9 cellular contexts compared by ENCODE assay signal in the genomic region with DNA sequence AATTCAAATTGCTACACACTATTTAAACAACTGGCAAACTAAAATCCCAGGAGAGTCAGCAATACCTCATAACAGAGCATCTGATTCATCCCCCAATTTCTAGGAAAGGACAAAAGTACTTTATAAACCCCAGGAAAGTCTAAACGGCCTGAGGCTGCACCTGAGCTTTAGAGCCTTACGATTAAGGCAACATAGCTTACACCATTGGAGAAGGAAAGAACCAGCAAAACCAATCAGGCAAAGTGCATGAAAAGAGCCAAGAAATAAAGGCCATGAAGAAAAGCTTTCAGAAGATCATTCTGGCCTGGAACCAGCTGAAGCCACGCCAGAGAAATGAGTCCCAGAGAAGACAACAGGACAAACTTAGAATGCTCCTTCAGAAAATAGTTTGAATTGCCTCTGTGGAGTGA. TPM values are rescaled to one million over a fixed set of nuclear protein-coding genes. Genes with fewer than 3 reads are reported as not detected.
A peak's percentile ranks its signal among the peaks of the same experiment; 100 is the strongest.
DNase-seq lines count a peak whose midpoint lies in the region; ATAC-seq and TF ChIP-seq lines count a peak whose summit lies in the region.
"Had no signal": no experiment of that assay in that cellular context is flagged by ENCODE, and none has a peak within 500 bp of the region (broad histone marks: within the 10 kb centered on the region; RNA-seq: fewer than 3 reads in every experiment).

No MANE protein-coding gene starts in this region.

- no peaks in the 10 kb centered on the region for H3K27me3 ChIP-seq in CD4-positive, CD25-positive, alpha-beta regulatory T cell (ENCODE audit: control insufficient read depth, insufficient read depth, low read length)
- no peaks in the 10 kb centered on the region for H3K27me3 ChIP-seq in CD4-positive, alpha-beta T cell (ENCODE audit: control insufficient read depth, insufficient read depth, low read length)

- intact Hi-C loops in CD4-positive, alpha-beta T cell (cut with DNase I, micrococcal nuclease), result no loop called here

- CTCF ChIA-PET in CD4-positive, alpha-beta T cell (lab: Charles Lee), result interaction anchor here (1.5 kb wide), 1 partner anchor 59 kb away, joined by 3 read pairs; no protein-coding TSS in a partner anchor

- no peaks in the 10 kb centered on the region for H3K9me3 Mint-ChIP-seq in CD4-positive, CD25-positive, alpha-beta regulatory T cell
- no peaks in the 10 kb centered on the region for H3K9me3 Mint-ChIP-seq in T-helper 2 cell treated with Interferon-gamma antibody and Interleukin-4, amounts not matched to agents 5 μg/mL and 100 μg/mL, for 36 hours
- no peaks in the 10 kb centered on the region for H3K9me3 Mint-ChIP-seq in CD4-positive, alpha-beta T cell

- no peak for ATAC-seq in CD4-positive, CD25-positive, alpha-beta regulatory T cell (ENCODE audit: low read depth in 2 of 2)
- ATAC-seq in CD4-positive, alpha-beta T cell (ENCODE audit: poor library complexity), result no peak

- no peaks in the 10 kb centered on the region for H3K4me1 ChIP-seq in CD4-positive, CD25-positive, alpha-beta regulatory T cell (ENCODE audit: control insufficient read depth, insufficient read depth, low read length, poor library complexity, severe bottlenecking)

- H3K36me3 Mint-ChIP-seq in CD4-positive, CD25-positive, alpha-beta regulatory T cell, result peaks cover 22% of the 10 kb centered on the region
- peaks cover 12% of the 10 kb centered on the region for H3K36me3 Mint-ChIP-seq in T-helper 2 cell treated with Interferon-gamma antibody and Interleukin-4, amounts not matched to agents 5 μg/mL and 100 μg/mL, for 36 hours (ENCODE audit: low read depth)
- H3K36me3 Mint-ChIP-seq in CD4-positive, alpha-beta T cell (ENCODE audit: low read depth), result peaks cover 17% of the 10 kb centered on the region

- no peak for TF ChIP-seq CTCF in CD4-positive, alpha-beta T cell (IDR thresholded peaks at IDR 0.05)

- H3K9me3 ChIP-seq in CD4-positive, CD25-positive, alpha-beta regulatory T cell (ENCODE audit: control insufficient read depth in 2 of 2, low read length in 2 of 2), result no peaks in the 10 kb centered on the region
- no peaks in the 10 kb centered on the region for H3K9me3 ChIP-seq in CD4-positive, alpha-beta T cell (ENCODE audit: control insufficient read depth, low read length)

- no peaks in the 10 kb centered on the region for H3K27me3 Mint-ChIP-seq in CD4-positive, CD25-positive, alpha-beta regulatory T cell
- H3K27me3 Mint-ChIP-seq in T-helper 2 cell treated with Interferon-gamma antibody and Interleukin-4, amounts not matched to agents 5 μg/mL and 100 μg/mL, for 36 hours (ENCODE audit: low read depth), result no peaks in the 10 kb centered on the region
- H3K27me3 Mint-ChIP-seq in CD4-positive, alpha-beta T cell, result no peaks in the 10 kb centered on the region

- POLR2A ChIA-PET in CD4-positive, alpha-beta T cell (lab: Charles Lee), result no interaction called here

- peak overlapping the region; percentile 5 for H3K27ac ChIP-seq in CD4-positive, CD25-positive, alpha-beta regulatory T cell (ENCODE audit: insufficient read depth, low read length, poor library complexity, severe bottlenecking)
- H3K27ac ChIP-seq in CD4-positive, alpha-beta T cell (ENCODE audit: low read depth, low read length), result no peak overlapping the region

- H3K36me3 ChIP-seq in CD4-positive, CD25-positive, alpha-beta regulatory T cell (ENCODE audit: control insufficient read depth, insufficient read depth, low read length), result peaks cover 11% of the 10 kb centered on the region

- H3K4me1 Mint-ChIP-seq in CD4-positive, CD25-positive, alpha-beta regulatory T cell, result peaks cover 11 to 30% (median 22%) of the 10 kb centered on the region in 4 donors
- H3K4me1 Mint-ChIP-seq in T-helper 2 cell treated with Interferon-gamma antibody and Interleukin-4, amounts not matched to agents 5 μg/mL and 100 μg/mL, for 36 hours (ENCODE audit: low read depth), result peaks cover 12% of the 10 kb centered on the region
- peaks cover 32% of the 10 kb centered on the region for H3K4me1 Mint-ChIP-seq in CD4-positive, alpha-beta T cell (ENCODE audit: low read depth)

- H3K4me3 ChIP-seq in CD4-positive, CD25-positive, alpha-beta regulatory T cell (ENCODE audit: low read depth, low read length), result no peak overlapping the region

- H3K4me3 Mint-ChIP-seq in CD4-positive, CD25-positive, alpha-beta regulatory T cell, result no peak overlapping the region
- no peak overlapping the region for H3K4me3 Mint-ChIP-seq in T-helper 2 cell treated with Interferon-gamma antibody and Interleukin-4, amounts not matched to agents 5 μg/mL and 100 μg/mL, for 36 hours
- H3K4me3 Mint-ChIP-seq in CD4-positive, alpha-beta T cell, result no peak overlapping the region

- H3K27ac Mint-ChIP-seq in CD4-positive, CD25-positive, alpha-beta regulatory T cell, result peak overlapping the region in 1 of 3 donors; percentile 32
- H3K27ac Mint-ChIP-seq in T-helper 2 cell treated with Interferon-gamma antibody and Interleukin-4, amounts not matched to agents 5 μg/mL and 100 μg/mL, for 36 hours, result peak overlapping the region; percentile 28
- H3K27ac Mint-ChIP-seq in CD4-positive, alpha-beta T cell, result no peak overlapping the region

- DNase-seq in CD4-positive, CD25-positive, alpha-beta regulatory T cell, result peak in 1 of 3 donors; percentile 16
- DNase-seq in T-helper 2 cell treated with Interferon-gamma antibody and Interleukin-4, amounts not matched to agents 5 μg/mL and 100 μg/mL, for 36 hours (ENCODE audit: low spot score), result no peak
- DNase-seq in fibroblast of the conjunctiva (ENCODE audit: low read depth) (peak; percentile 45), pons (ENCODE audit: low spot score) (peak; percentile 72), cerebellum (ENCODE audit: low spot score) (no peak), NCI-H1048 (lab: John Stamatoyannopoulos, UW) (no peak)
- no peak for DNase-seq in CD4-positive, alpha-beta T cell
- DNase-seq in central memory CD4-positive, alpha-beta T cell, result no peak
- DNase-seq: NCI-H526 had no signal

RNA-seq across cellular contexts. Expression of a gene that starts 48.1 kb away (rescaled TPM):
- total RNA-seq in CD4-positive, CD25-positive, alpha-beta regulatory T cell, result 24.7 TPM
- 10 to 100 TPM; 18.3 to 29.8 (median 23.3) TPM for polyA plus RNA-seq in CD4-positive, CD25-positive, alpha-beta regulatory T cell
- 1 to 10 TPM; 8.1 to 8.2 TPM for total RNA-seq in CD4-positive, alpha-beta T cell
- 25.5 TPM for total RNA-seq in cerebellum

Comparison
In these comparisons a context has a peak if more than half of its experiments do, and no peak if none do; other contexts are left out.
1. DNase-seq: peak in fibroblast of the conjunctiva (single experiment) and pons (single experiment); none in T-helper 2 cell treated with Interferon-gamma antibody and Interleukin-4, amounts not matched to agents 5 μg/mL and 100 μg/mL, for 36 hours (single experiment), CD4-positive, alpha-beta T cell (0 of 10), cerebellum (single experiment), NCI-H1048 (single experiment) and central memory CD4-positive, alpha-beta T cell (single experiment).